ENCODE assay signal across 9 cellular contexts in genomic region chr6:32076495-32076814, GRCh38. TPM values are rescaled to one million over a fixed set of nuclear protein-coding genes. Genes with fewer than 3 reads are reported as not detected.
DNase-seq lines count a peak whose midpoint lies in the region; FAIRE-seq and TF ChIP-seq lines count a peak whose summit lies in the region.
"Not testable (repeated sequence)": the region's sequence is repeated elsewhere in the genome, so short reads cannot be mapped to it uniquely, and the experiment has no call there.
"Had no signal": no experiment of that assay in that cellular context is flagged by ENCODE, and none has a peak within 500 bp of the region (broad histone marks: within the 10 kb centered on the region; RNA-seq: fewer than 3 reads in every experiment).

No MANE protein-coding gene starts in this region.

- TF ChIP-seq CTCF in brain microvascular endothelial cell (IDR thresholded peaks at IDR 0.05; ENCODE audit: low read depth, low read length, missing control alignments); keratinocyte (optimal IDR thresholded peaks at IDR 0.05 in 1 of 3, IDR thresholded peaks at IDR 0.05 in 1 of 3, conservative IDR thresholded peaks at IDR 0.05 in 1 of 3; ENCODE audit: extremely low read depth in 1 of 3, insufficient read depth in 2 of 3, low read length in 3 of 3); retinal pigment epithelial cell (conservative IDR thresholded peaks at IDR 0.05; ENCODE audit: low read depth, low read length): not testable (repeated sequence)

- H3K27ac ChIP-seq in brain microvascular endothelial cell; keratinocyte (ENCODE audit: control insufficient read depth, insufficient read depth, low read length): not testable (repeated sequence)

- FAIRE-seq in keratinocyte (lab: Jason Lieb, UNC) = peak; percentile 55

- not testable (repeated sequence) for H3K27me3 ChIP-seq in MG63; brain microvascular endothelial cell (replicated peaks); keratinocyte (ENCODE audit: control insufficient read depth, extremely low read depth, insufficient read depth, low read length)

- H3K9me1 ChIP-seq in keratinocyte (ENCODE audit: control insufficient read depth, extremely low read depth, insufficient read depth, low read length) = not testable (repeated sequence)

- H3K4me1 ChIP-seq in keratinocyte (ENCODE audit: control insufficient read depth, extremely low read depth, insufficient read depth, low read length) = peaks cover 16% of the 10 kb centered on the region

- in situ Hi-C loops in brain microvascular endothelial cell (cut with HindIII; ENCODE audit: low pct_ligation_motif_present, low sequenced_read_pairs) = not testable (repeated sequence)

- not testable (repeated sequence) for H3K79me2 ChIP-seq in keratinocyte (ENCODE audit: control insufficient read depth, insufficient read depth, low read length)

- not testable (repeated sequence) for H3K9me3 ChIP-seq in MG63; keratinocyte (ENCODE audit: control insufficient read depth, low read depth, low read length)

- not testable (repeated sequence) for H3K36me3 ChIP-seq in MG63; brain microvascular endothelial cell (replicated peaks); keratinocyte (ENCODE audit: control insufficient read depth in 2 of 2, extremely low read depth in 1 of 2, insufficient read depth in 2 of 2, low read length in 2 of 2)

- dilution Hi-C loops in keratinocyte (cut with MboI; ENCODE audit: extremely low pct_ligation_motif_present, low sequenced_read_pairs) = not testable (repeated sequence)

- DNase-seq in A172 (ENCODE audit: low spot score) (peak; percentile 84), GM04503 (ENCODE audit: low read depth) (peak; percentile 70), MG63 (peak; percentile 81), SIG-M5 treated with dmso at 0.1 percent for 504 hours (lab: John Stamatoyannopoulos, UW; ENCODE audit: unreplicated experiment) (peak; percentile 21), brain microvascular endothelial cell (peak; percentile 39), fibroblast of peridontal ligament (ENCODE audit: extremely low read depth) (peak; percentile 57), keratinocyte (ENCODE audit: low read depth, low spot score) (peak; percentile 49), retinal pigment epithelial cell (ENCODE audit: low read depth) (peak; percentile 17)

- H2AFZ ChIP-seq in keratinocyte (ENCODE audit: control insufficient read depth, low read length) = not testable (repeated sequence)

- H3K4me2 ChIP-seq in keratinocyte (ENCODE audit: control insufficient read depth, extremely low read depth, insufficient read depth, low read depth, low read length) = not testable (repeated sequence)

- H3K4me3 ChIP-seq in MG63; brain microvascular endothelial cell (ENCODE audit: low read depth, low read length); keratinocyte (ENCODE audit: control insufficient read depth in 2 of 3, extremely low read depth in 1 of 3, insufficient read depth in 2 of 3, low read depth in 1 of 3, low read length in 3 of 3); retinal pigment epithelial cell (ENCODE audit: low read length): not testable (repeated sequence)

- not testable (repeated sequence) for H3K9ac ChIP-seq in keratinocyte (ENCODE audit: control insufficient read depth, extremely low read depth, insufficient read depth, low read length)

- not testable (repeated sequence) for H4K20me1 ChIP-seq in keratinocyte (ENCODE audit: control insufficient read depth, extremely low read depth, insufficient read depth, low read length)

RNA-seq across cellular contexts. Expression of gene TNXB, which starts 32.7 kb away (rescaled TPM):
- 45.0 and 45.7 TPM in 2 replicates for total RNA-seq in A172 (2014; rRNA removed; shearing (Covaris generic))
- total RNA-seq in MG63 (2014; rRNA removed; shearing (Covaris generic); ENCODE audit: low replicate concordance) = 0.44 and 3.6 TPM in 2 replicates
- 0.02 to 0.25 TPM (median 0.06 TPM) in 3 replicates for polyA plus RNA-seq in keratinocyte
- 1.2 TPM for polyA plus RNA-seq in keratinocyte (2011; ENCODE audit: low read depth)
- polyA plus RNA-seq in keratinocyte (2011; cell fraction: cytosol; rRNA removed) = 0.01 TPM in 2 replicates
- 0.22 and 0.29 TPM in 2 replicates for polyA plus RNA-seq in keratinocyte (2011; cell fraction: nucleus; rRNA removed)
- 0.17 and 1.5 TPM in 2 replicates for polyA plus RNA-seq in keratinocyte (2012; ENCODE audit: low replicate concordance)
- polyA minus RNA-seq in keratinocyte = under 0.01 to 0.43 TPM (median 0.30 TPM) in 3 replicates
- not detected for polyA minus RNA-seq in keratinocyte (2011; cell fraction: cytosol; rRNA and poly(A)+ RNA removed)
- polyA minus RNA-seq in keratinocyte (2011; cell fraction: nucleus; rRNA and poly(A)+ RNA removed) = 0.39 and 0.95 TPM in 2 replicates
- polyA plus RNA-seq: immature natural killer cell had no signal

RNA-seq across cellular contexts. Expression of gene CYP21A2, which starts 38.2 kb away (rescaled TPM):
- 0.05 TPM in 1 of 2 replicates, not detected in the other for total RNA-seq in A172 (2014; rRNA removed; shearing (Covaris generic))
- not detected in 2 replicates for total RNA-seq in MG63 (2014; rRNA removed; shearing (Covaris generic); ENCODE audit: low replicate concordance)
- 0.04 to 0.05 TPM in 2 of 3 replicates, not detected in the other for polyA plus RNA-seq in keratinocyte
- polyA plus RNA-seq in keratinocyte (2011; ENCODE audit: low read depth) = not detected
- not detected in 2 replicates for polyA plus RNA-seq in keratinocyte (2011; cell fraction: cytosol; rRNA removed)
- 0.05 and 0.35 TPM in 2 replicates for polyA plus RNA-seq in keratinocyte (2011; cell fraction: nucleus; rRNA removed)
- polyA plus RNA-seq in keratinocyte (2012; ENCODE audit: low replicate concordance) = 0.11 TPM in 1 of 2 replicates, not detected in the other
- polyA minus RNA-seq in keratinocyte = 0.07 to 1.2 TPM in 2 of 3 replicates, not detected in the other
- not detected for polyA minus RNA-seq in keratinocyte (2011; cell fraction: cytosol; rRNA and poly(A)+ RNA removed)
- not detected in 2 replicates for polyA minus RNA-seq in keratinocyte (2011; cell fraction: nucleus; rRNA and poly(A)+ RNA removed)

RNA-seq across cellular contexts. Expression of gene ATF6B, which starts 51.6 kb away (rescaled TPM):
- total RNA-seq in A172 (2014; rRNA removed; shearing (Covaris generic)) = 19.9 and 22.2 TPM in 2 replicates
- 2.9 and 7.5 TPM in 2 replicates for total RNA-seq in MG63 (2014; rRNA removed; shearing (Covaris generic); ENCODE audit: low replicate concordance)
- 30.4 to 51.2 TPM (median 37.9 TPM) in 3 replicates for polyA plus RNA-seq in keratinocyte
- 35.1 TPM for polyA plus RNA-seq in keratinocyte (2011; ENCODE audit: low read depth)
- polyA plus RNA-seq in keratinocyte (2011; cell fraction: cytosol; rRNA removed) = 23.5 and 24.3 TPM in 2 replicates
- polyA plus RNA-seq in keratinocyte (2011; cell fraction: nucleus; rRNA removed) = 132 and 149 TPM in 2 replicates
- polyA plus RNA-seq in keratinocyte (2012; ENCODE audit: low replicate concordance) = 46.0 and 46.4 TPM in 2 replicates
- polyA minus RNA-seq in keratinocyte = 29.9 to 82.1 TPM (median 35.2 TPM) in 3 replicates
- polyA minus RNA-seq in keratinocyte (2011; cell fraction: cytosol; rRNA and poly(A)+ RNA removed) = 23.4 TPM
- 42.1 and 71.6 TPM in 2 replicates for polyA minus RNA-seq in keratinocyte (2011; cell fraction: nucleus; rRNA and poly(A)+ RNA removed)

RNA-seq across cellular contexts. Expression of gene FKBPL, which starts 53.6 kb away (rescaled TPM):
- 4.8 and 8.8 TPM in 2 replicates for total RNA-seq in A172 (2014; rRNA removed; shearing (Covaris generic))
- 4.0 and 13.0 TPM in 2 replicates for total RNA-seq in MG63 (2014; rRNA removed; shearing (Covaris generic); ENCODE audit: low replicate concordance)
- polyA plus RNA-seq in keratinocyte = 4.2 to 5.6 TPM (median 4.9 TPM) in 3 replicates
- polyA plus RNA-seq in keratinocyte (2011; ENCODE audit: low read depth) = 1.9 TPM
- 2.7 and 3.7 TPM in 2 replicates for polyA plus RNA-seq in keratinocyte (2011; cell fraction: cytosol; rRNA removed)
- 4.7 and 5.5 TPM in 2 replicates for polyA plus RNA-seq in keratinocyte (2011; cell fraction: nucleus; rRNA removed)
- 5.9 and 8.6 TPM in 2 replicates for polyA plus RNA-seq in keratinocyte (2012; ENCODE audit: low replicate concordance)
- polyA minus RNA-seq in keratinocyte = 2.2 to 6.9 TPM (median 3.8 TPM) in 3 replicates
- polyA minus RNA-seq in keratinocyte (2011; cell fraction: cytosol; rRNA and poly(A)+ RNA removed) = 1.9 TPM
- 0.93 and 1.8 TPM in 2 replicates for polyA minus RNA-seq in keratinocyte (2011; cell fraction: nucleus; rRNA and poly(A)+ RNA removed)

Comparison
In these comparisons a context has a peak if more than half of its experiments do, and no peak if none do; other contexts are left out.
1. DNase-seq: peak in every context shown above with its lines; median percentile 84 in A172; 81 in MG63; 70 in GM04503; 57 in fibroblast of peridontal ligament; 49 in keratinocyte; 39 in brain microvascular endothelial cell; 21 in SIG-M5 treated with dmso at 0.1 percent for 504 hours; 17 in retinal pigment epithelial cell.